Comparison of ENCODE assay signal across 8 cellular contexts in genomic region chr1:205458777-205459566, GRCh38. TPM values are rescaled to one million over a fixed set of nuclear protein-coding genes. Genes with fewer than 3 reads are reported as not detected.
DNase-seq lines count a peak whose midpoint lies in the region; ATAC-seq, FAIRE-seq and TF ChIP-seq lines count a peak whose summit lies in the region.

No MANE protein-coding gene starts in this region.

- ATAC-seq in GM19324 (IDR thresholded peaks at IDR 0.05; ENCODE audit: low FRiP score, unreplicated experiment): no peak

- peak; percentile 35 for DNase-seq in stimulated activated CD4-positive, alpha-beta T cell treated with anti-CD3 and anti-CD28 coated beads, Interleukin-15, amount 100 ng/mL, for 24 hours
- no peak for DNase-seq in stimulated activated CD4-positive, alpha-beta T cell treated with anti-CD3 and anti-CD28 coated beads, Interleukin-2, amount 100 ng/mL, for 48 hours
- DNase-seq in fibroblast of villous mesenchyme (ENCODE audit: low read depth) (peak; percentile 56), stromal cell of bone marrow (ENCODE audit: low read depth) (peak; percentile 33), GM12892 (ENCODE audit: insufficient read length) (no peak), GM20000 (ENCODE audit: low spot score) (no peak)

- TF ChIP-seq POLR2A in GM12892 (IDR thresholded peaks at IDR 0.05; ENCODE audit: low read depth, low read length): no peak

- no peak overlapping the region for H3K4me3 ChIP-seq in fibroblast of villous mesenchyme (ENCODE audit: low read depth, low read length)

- FAIRE-seq in TTC549 (lab: Jason Lieb, UNC) (peak; percentile 77), GM12892 (lab: Jason Lieb, UNC) (no peak)

- TF ChIP-seq CTCF in fibroblast of villous mesenchyme (IDR thresholded peaks at IDR 0.05; ENCODE audit: insufficient read depth, low read depth, low read length) (no peak), GM20000 (IDR thresholded peaks at IDR 0.05; ENCODE audit: extremely low read depth, missing control alignments) (no peak)

RNA-seq across cellular contexts. Expression of gene BLACAT1, which starts 3.1 kb away (rescaled TPM):
- total RNA-seq in fibroblast of villous mesenchyme: not detected in 2 replicates
- not detected for polyA plus RNA-seq in GM12892 (2012; ENCODE audit: missing spikeins)

RNA-seq across cellular contexts. Expression of gene LEMD1, which starts 37.1 kb away (rescaled TPM):
- total RNA-seq in fibroblast of villous mesenchyme: not detected in 2 replicates
- not detected for polyA plus RNA-seq in GM12892 (2012; ENCODE audit: missing spikeins)

RNA-seq across cellular contexts. Expression of gene CDK18, which starts 45.5 kb away (rescaled TPM):
- total RNA-seq in fibroblast of villous mesenchyme: 1.6 and 2.2 TPM in 2 replicates
- polyA plus RNA-seq in GM12892 (2012; ENCODE audit: missing spikeins): 0.30 TPM

Comparison
In these comparisons a context has a peak if more than half of its experiments do, and no peak if none do; other contexts are left out.
1. DNase-seq: peak in stimulated activated CD4-positive, alpha-beta T cell treated with anti-CD3 and anti-CD28 coated beads, Interleukin-15, amount 100 ng/mL, for 24 hours (single experiment), fibroblast of villous mesenchyme (single experiment) and stromal cell of bone marrow (single experiment); none in stimulated activated CD4-positive, alpha-beta T cell treated with anti-CD3 and anti-CD28 coated beads, Interleukin-2, amount 100 ng/mL, for 48 hours (0 of 2), GM12892 (single experiment) and GM20000 (single experiment).